Comparison of ENCODE assay signal across 19 cellular contexts in genomic region chr3:13323822-13324221, GRCh38.
DNase-seq lines count a peak whose midpoint lies in the region; ATAC-seq and TF ChIP-seq lines count a peak whose summit lies in the region.
"Had no signal": no experiment of that assay in that cellular context is flagged by ENCODE, and none has a peak within 500 bp of the region (broad histone marks: within the 10 kb centered on the region; RNA-seq: fewer than 3 reads in every experiment).

No MANE protein-coding gene starts in this region.

- TF ChIP-seq CTCF in GM23338 (conservative IDR thresholded peaks at IDR 0.05; ENCODE audit: low read depth in 2 of 2), result no peak
- TF ChIP-seq CTCF in neural progenitor cell (IDR thresholded peaks at IDR 0.05), result no peak
- TF ChIP-seq CTCF in lower leg skin (IDR thresholded peaks at IDR 0.05), result no peak

- H3K4me3 Mint-ChIP-seq in GM23338 (no peak overlapping the region), neural progenitor cell (no peak overlapping the region)

- H3K36me3 Mint-ChIP-seq in GM23338 (ENCODE audit: low read depth) (peaks cover 75% of the 10 kb centered on the region), neural progenitor cell (peaks cover 21% of the 10 kb centered on the region)

- H3K27ac ChIP-seq in GM23338 (ENCODE audit: low read depth) (no peak overlapping the region), neural progenitor cell (no peak overlapping the region), aorta (ENCODE audit: low read depth in 1 of 2, low read length in 2 of 2) (no peak overlapping the region)
- H3K27ac ChIP-seq: 22Rv1, PC-9, RWPE1 had no signal

- WGBS in aorta, 2 donors, result 94 to 96% methylated on average over 5 of the region's 5 CpGs
- 89 to 91% methylated on average over 5 of the region's 5 CpGs for WGBS in lower leg skin, 2 donors

- H4K20me1 ChIP-seq in GM23338 (replicated peaks; ENCODE audit: insufficient read depth), result no peaks in the 10 kb centered on the region
- no peaks in the 10 kb centered on the region for H4K20me1 ChIP-seq in neural progenitor cell (ENCODE audit: low read depth)

- H3K9me3 Mint-ChIP-seq in GM23338 (no peaks in the 10 kb centered on the region), neural progenitor cell (no peaks in the 10 kb centered on the region)

- no peaks in the 10 kb centered on the region for H3K9me2 ChIP-seq in GM23338 (ENCODE audit: insufficient read depth)

- no peaks in the 10 kb centered on the region for H3K9me3 ChIP-seq in neural progenitor cell (ENCODE audit: low read depth)
- no peaks in the 10 kb centered on the region for H3K9me3 ChIP-seq in aorta (ENCODE audit: control insufficient read depth, low read length)
- H3K9me3 ChIP-seq: Caco-2 had no signal

- ATAC-seq in GM23338 (no peak), HG03135 (IDR thresholded peaks at IDR 0.05; ENCODE audit: unreplicated experiment) (no peak), aorta (ENCODE audit: low FRiP score) (no peak)
- ATAC-seq: GM12878, HCT116 had no signal

- H3K4me2 ChIP-seq in GM23338 (no peak overlapping the region), neural progenitor cell (no peak overlapping the region)
- H3K4me2 ChIP-seq: PC-9 had no signal

- 0 out of 2 replicates have a peak overlapping the region, but pooled peaks have one; percentile 31 for H3K27ac Mint-ChIP-seq in GM23338
- peak overlapping the region; percentile 42 for H3K27ac Mint-ChIP-seq in neural progenitor cell

- no peaks in the 10 kb centered on the region for H3K79me2 ChIP-seq in GM23338 (replicated peaks; ENCODE audit: insufficient read depth)
- H3K79me2 ChIP-seq in neural progenitor cell (ENCODE audit: low read depth), result no peaks in the 10 kb centered on the region

- H3K27me3 ChIP-seq in GM23338 (ENCODE audit: insufficient read depth), result no peaks in the 10 kb centered on the region
- H3K27me3 ChIP-seq in neural progenitor cell, result no peaks in the 10 kb centered on the region
- no peaks in the 10 kb centered on the region for H3K27me3 ChIP-seq in aorta (ENCODE audit: control insufficient read depth in 1 of 2, insufficient read depth in 2 of 2, low read length in 1 of 2)

- no peak overlapping the region for H2AFZ ChIP-seq in GM23338
- no peak overlapping the region for H2AFZ ChIP-seq in neural progenitor cell (replicated peaks)
- H2AFZ ChIP-seq: PC-9 had no signal

- DNase-seq in NCI-H1417 (lab: John Stamatoyannopoulos, UW) (peak in 2 of 3 experiments; percentile 15 to 46), NCI-H1417 treated with DMSO at 0.1 percent for 48 hours (lab: John Stamatoyannopoulos, UW) (no peak), GM23338 (ENCODE audit: low spot score) (no peak), NCI-H69 (lab: John Stamatoyannopoulos, UW) (peak; percentile 20), neural progenitor cell (ENCODE audit: low spot score) (no peak), aorta (no peak), lower leg skin (ENCODE audit: low spot score in 2 of 2) (no peak)
- DNase-seq: AML-193, Caco-2, EL, KG1, MV-4-11, NCI-H2029, PC-9 had no signal

- intact Hi-C loops in aorta (cut with DNase I) (no loop called here), lower leg skin (cut with DNase I; ENCODE audit: low total_unique reads) (no loop called here)

- H3K4me1 ChIP-seq in GM23338 (ENCODE audit: insufficient read depth) (no peaks in the 10 kb centered on the region), neural progenitor cell (no peaks in the 10 kb centered on the region), aorta (ENCODE audit: control insufficient read depth in 1 of 2, insufficient read depth in 2 of 2, low read length in 2 of 2) (no peaks in the 10 kb centered on the region)
- H3K4me1 ChIP-seq: Caco-2 had no signal

- no peak for TF ChIP-seq POLR2A in lower leg skin (IDR thresholded peaks at IDR 0.05)

- H3F3A ChIP-seq in GM23338 (replicated peaks; ENCODE audit: low read depth) (no peaks in the 10 kb centered on the region), neural progenitor cell (ENCODE audit: low read depth) (no peaks in the 10 kb centered on the region)

- H3K36me3 ChIP-seq in GM23338 (ENCODE audit: insufficient read depth) (no peaks in the 10 kb centered on the region; the same call in 1 of the 2 replicates), neural progenitor cell (no peaks in the 10 kb centered on the region), aorta (ENCODE audit: control insufficient read depth in 1 of 2, insufficient read depth in 2 of 2, low read length in 1 of 2) (no peaks in the 10 kb centered on the region)

- H3K27me3 Mint-ChIP-seq in GM23338 (ENCODE audit: insufficient read depth, low read depth, poor library complexity), result peaks cover 21% of the 10 kb centered on the region
- H3K27me3 Mint-ChIP-seq in neural progenitor cell (ENCODE audit: insufficient read depth, low read depth), result peaks cover 2% of the 10 kb centered on the region

- no peak overlapping the region for H3K4me3 ChIP-seq in GM23338
- H3K4me3 ChIP-seq in neural progenitor cell, result no peak overlapping the region
- no peak overlapping the region for H3K4me3 ChIP-seq in aorta (ENCODE audit: low read length in 2 of 2)
- H3K4me3 ChIP-seq in lower leg skin (ENCODE audit: low read depth, poor library complexity, severe bottlenecking), result no peak overlapping the region
- H3K4me3 ChIP-seq: GM12878, PC-9 had no signal

- H3K9ac ChIP-seq in neural progenitor cell, result no peak overlapping the region

- no peaks in the 10 kb centered on the region for H3K4me1 Mint-ChIP-seq in GM23338
- peaks cover 2% of the 10 kb centered on the region for H3K4me1 Mint-ChIP-seq in neural progenitor cell

TF ChIP-seq in GM23338, 12 proteins besides CTCF, POLR2A, EP300 and RAD21 (continues in another document):
- TF ChIP-seq REST (IDR thresholded peaks at IDR 0.05; ENCODE audit: unreplicated experiment) (no peak), EZH2 (IDR thresholded peaks at IDR 0.05; ENCODE audit: low read depth, unreplicated experiment) (no peak), NANOG (IDR thresholded peaks at IDR 0.05; ENCODE audit: borderline replicate concordance) (no peak), ZNF331 (CRISPR knock-in tag; IDR thresholded peaks at IDR 0.05; ENCODE audit: low read depth) (no peak), ZNF114 (CRISPR knock-in tag; IDR thresholded peaks at IDR 0.05) (no peak)

Comparison
In these comparisons a context has a peak if more than half of its experiments do, and no peak if none do; other contexts are left out.
1. DNase-seq: peak in NCI-H1417 (2 of 3) and NCI-H69 (single experiment); none in NCI-H1417 treated with DMSO at 0.1 percent for 48 hours (single experiment), GM23338 (single experiment), neural progenitor cell (single experiment), aorta (0 of 2) and lower leg skin (0 of 2).